24 cellular contexts compared by ENCODE assay signal in the genomic region with DNA sequence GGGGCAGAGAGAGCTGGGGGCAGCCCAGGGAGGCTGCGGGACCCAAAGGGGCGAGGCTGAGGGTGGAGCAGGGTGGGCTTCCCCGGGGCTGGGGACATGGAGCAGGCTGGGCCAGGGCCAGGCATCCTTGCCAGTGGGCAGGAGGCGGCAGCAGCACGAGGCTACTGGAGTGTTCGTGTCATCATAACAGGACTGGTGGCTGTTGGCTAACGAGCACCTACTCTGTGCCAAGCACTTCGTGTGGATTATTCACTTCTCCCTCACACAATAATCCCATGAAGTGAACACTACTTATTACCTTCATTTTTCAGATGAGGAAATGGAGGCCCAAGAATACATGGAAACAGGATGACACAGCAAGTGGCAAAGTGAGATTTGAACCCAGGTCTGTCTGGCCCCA. TPM values are rescaled to one million over a fixed set of nuclear protein-coding genes. Genes with fewer than 3 reads are reported as not detected.
DNase-seq lines count a peak whose midpoint lies in the region; ATAC-seq and TF ChIP-seq lines count a peak whose summit lies in the region.
"Had no signal": no experiment of that assay in that cellular context is flagged by ENCODE, and none has a peak within 500 bp of the region (broad histone marks: within the 10 kb centered on the region; RNA-seq: fewer than 3 reads in every experiment).

No MANE protein-coding gene starts in this region.

- H2AFZ ChIP-seq in GM23248 (no peak overlapping the region), neuronal stem cell (ENCODE audit: low read length) (no peak overlapping the region)

- H4K8ac ChIP-seq in neuronal stem cell (ENCODE audit: low read depth, low read length): no peak overlapping the region

- no peak overlapping the region for H4K91ac ChIP-seq in neuronal stem cell (ENCODE audit: low read depth, low read length, poor library complexity)

- no peaks in the 10 kb centered on the region for H3K9me3 Mint-ChIP-seq in endothelial cell (ENCODE audit: unreplicated experiment)
- H3K9me3 Mint-ChIP-seq: CD14-positive monocyte; CD4-positive, alpha-beta memory T cell; CD4-positive, CD25-positive, alpha-beta regulatory T cell; CD8-positive, alpha-beta memory T cell had no signal

- in situ Hi-C loops in G401 (cut with HindIII; ENCODE audit: low sequenced_read_pairs) (no loop called here), GM23248 (cut with MboI) (no loop called here)

- no peak overlapping the region for H3K4me3 Mint-ChIP-seq in endothelial cell (ENCODE audit: unreplicated experiment)
- H3K4me3 Mint-ChIP-seq: CD14-positive monocyte; CD4-positive, alpha-beta memory T cell; CD4-positive, CD25-positive, alpha-beta regulatory T cell; CD8-positive, alpha-beta memory T cell had no signal

- H3K9ac ChIP-seq in GM23248 (no peak overlapping the region), neuronal stem cell (ENCODE audit: low read depth, low read length, poor library complexity) (no peak overlapping the region)
- H3K9ac ChIP-seq: BLaER1 had no signal

- H2BK15ac ChIP-seq in neuronal stem cell (ENCODE audit: low read length): no peak overlapping the region

- 19 to 20% methylated on average over 7 to 8 of the region's 8 CpGs for WGBS in GM23248 (ENCODE audit: low coverage in 1 of 2, low lambda C conversion rate in 2 of 2, missing lambda C conversion rate in 2 of 2), 2 experiments
- no CpG with 5 or more reads among the region's 8 CpGs for WGBS in neuronal stem cell (ENCODE audit: extremely low coverage in 2 of 2, insufficient read length in 2 of 2, insufficient replicate concordance in 1 of 2), 2 donors

- peak overlapping the region; percentile 94 for H2AK5ac ChIP-seq in neuronal stem cell (ENCODE audit: low read depth, low read length)

- H3K14ac ChIP-seq in neuronal stem cell (ENCODE audit: low read length): no peak overlapping the region

- peak overlapping the region; percentile 18 for H3K23ac ChIP-seq in neuronal stem cell (ENCODE audit: low read depth, low read length, poor library complexity)

- H3F3A ChIP-seq in GM23248 (ENCODE audit: insufficient read depth): no peaks in the 10 kb centered on the region

- H3K4me1 ChIP-seq in GM23248 (ENCODE audit: insufficient read depth) (no peaks in the 10 kb centered on the region), neuronal stem cell (ENCODE audit: control insufficient read depth in 2 of 2, insufficient read depth in 1 of 2, low read depth in 1 of 2, low read length in 2 of 2) (no peaks in the 10 kb centered on the region)
- H3K4me1 ChIP-seq: BE2C had no signal

- no peak for ATAC-seq in HG02840 (IDR thresholded peaks at IDR 0.05; ENCODE audit: low FRiP score, unreplicated experiment)
- no peak for ATAC-seq in left lobe of liver

- peak overlapping the region; percentile 57 for H3K18ac ChIP-seq in neuronal stem cell (ENCODE audit: low read length)

- H3K27me3 Mint-ChIP-seq in endothelial cell (ENCODE audit: unreplicated experiment): peaks cover 12% of the 10 kb centered on the region

- H2BK12ac ChIP-seq in neuronal stem cell (ENCODE audit: low read length): no peak overlapping the region

- no peak overlapping the region for H3K27ac Mint-ChIP-seq in endothelial cell (ENCODE audit: unreplicated experiment)
- H3K27ac Mint-ChIP-seq: CD14-positive monocyte; CD4-positive, alpha-beta memory T cell; CD4-positive, CD25-positive, alpha-beta regulatory T cell; CD8-positive, alpha-beta memory T cell had no signal

- H3K27ac ChIP-seq in GM23248 (no peak overlapping the region), neuronal stem cell (replicated peaks; ENCODE audit: low read length) (no peak overlapping the region)
- H3K27ac ChIP-seq: BLaER1 had no signal

- no peaks in the 10 kb centered on the region for H3K79me2 ChIP-seq in GM23248 (ENCODE audit: insufficient read depth)

- no peak overlapping the region for H2BK5ac ChIP-seq in neuronal stem cell (ENCODE audit: low read length)

- H3K9me3 ChIP-seq in GM23248 (ENCODE audit: low read depth) (no peaks in the 10 kb centered on the region), neuronal stem cell (replicated peaks in 1 of 2; ENCODE audit: control insufficient read depth in 2 of 2, insufficient read depth in 1 of 2, low read depth in 1 of 2, low read length in 2 of 2) (peaks cover 0 to 2% of the 10 kb centered on the region in 2 donors)
- H3K9me3 ChIP-seq: BE2C, BLaER1 had no signal

- H3K9me2 ChIP-seq in GM23248 (ENCODE audit: insufficient read depth): no peaks in the 10 kb centered on the region

- H3K4me3 ChIP-seq in GM23248 (no peak overlapping the region), neuronal stem cell (ENCODE audit: low read length in 2 of 2) (no peak overlapping the region)
- H3K4me3 ChIP-seq: BLaER1 had no signal

- H3K36me3 Mint-ChIP-seq in endothelial cell (ENCODE audit: low read depth, unreplicated experiment): no peaks in the 10 kb centered on the region
- H3K36me3 Mint-ChIP-seq: CD14-positive monocyte; CD4-positive, alpha-beta memory T cell; CD4-positive, CD25-positive, alpha-beta regulatory T cell; CD8-positive, alpha-beta memory T cell had no signal

- H4K20me1 ChIP-seq in GM23248 (ENCODE audit: insufficient read depth): no peaks in the 10 kb centered on the region

- H3K36me3 ChIP-seq in GM23248 (ENCODE audit: low read depth) (no peaks in the 10 kb centered on the region), neuronal stem cell (replicated peaks in 1 of 2; ENCODE audit: control insufficient read depth in 2 of 2, insufficient read depth in 2 of 2, low read length in 2 of 2) (no peaks in the 10 kb centered on the region)
- H3K36me3 ChIP-seq: BE2C, BLaER1 had no signal

- DNase-seq in G401 (ENCODE audit: low spot score) (peak; percentile 79), GM23248 (peak; percentile 8), cerebellum (ENCODE audit: low spot score) (peak; percentile 73), neuronal stem cell (ENCODE audit: low spot score) (no peak), endothelial cell (ENCODE audit: low spot score) (no peak), left lobe of liver (ENCODE audit: low spot score) (no peak)
- DNase-seq: 8988T; ACHN; CD4-positive, alpha-beta memory T cell; CD4-positive, CD25-positive, alpha-beta regulatory T cell; CD8-positive, alpha-beta memory T cell; COR-L47; DMS 273 treated with DMSO at 0.1 percent for 48 hours; DMS153; DMS53; DMS79; DND-41; EL; GF-D8 had no signal

- H3K27me3 ChIP-seq in GM23248 (replicated peaks; ENCODE audit: insufficient read depth): peaks cover 22% of the 10 kb centered on the region; the same call in 1 of the 2 replicates
- peaks cover 0 to 49% (median 0%) of the 10 kb centered on the region in 3 experiments for H3K27me3 ChIP-seq in neuronal stem cell (ENCODE audit: control insufficient read depth in 3 of 3, insufficient read depth in 3 of 3, low read depth in 1 of 3, low read length in 3 of 3)
- H3K27me3 ChIP-seq: BE2C, BLaER1 had no signal

- TF ChIP-seq CTCF in endothelial cell (IDR thresholded peaks at IDR 0.05; ENCODE audit: unreplicated experiment): no peak

- no peak overlapping the region for H2BK120ac ChIP-seq in neuronal stem cell (ENCODE audit: low read depth, low read length)

- no peaks in the 10 kb centered on the region for H3K79me1 ChIP-seq in neuronal stem cell (ENCODE audit: low read depth, low read length)

- no peaks in the 10 kb centered on the region for H3K4me1 Mint-ChIP-seq in endothelial cell (ENCODE audit: unreplicated experiment)
- H3K4me1 Mint-ChIP-seq: CD14-positive monocyte; CD4-positive, alpha-beta memory T cell; CD4-positive, CD25-positive, alpha-beta regulatory T cell; CD8-positive, alpha-beta memory T cell had no signal

- no peak overlapping the region for H3K4ac ChIP-seq in neuronal stem cell (ENCODE audit: low read length)

- H3K4me2 ChIP-seq in GM23248 (ENCODE audit: unreplicated experiment): no peak overlapping the region
- no peak overlapping the region for H3K4me2 ChIP-seq in neuronal stem cell (ENCODE audit: insufficient read depth, low read length, poor library complexity, severe bottlenecking)
- H3K4me2 ChIP-seq: BLaER1 had no signal

RNA-seq across cellular contexts. Expression of gene GRM4, which starts 41.7 kb away (rescaled TPM):
- 4.9 and 6.5 TPM in 2 replicates for total RNA-seq in G401 (2014; rRNA removed; shearing (Covaris generic))
- 0.22 and 0.38 TPM in 2 replicates for total RNA-seq in GM23248 (2014; rRNA removed; shearing (Covaris generic))
- 0.10 and 0.57 TPM in 2 replicates for polyA plus RNA-seq in GM23248 (2016; fragmentation: Nextera tagmentation; extraction: Ambion mirVana)
- total RNA-seq in cerebellum (28.3 TPM), endothelial cell (ENCODE audit: unreplicated experiment) (2.6 TPM), left lobe of liver (not detected)
- polyA plus RNA-seq in neuronal stem cell (2013, experiment 1 of 2): 0.20 TPM
- polyA plus RNA-seq in neuronal stem cell (2013, experiment 2 of 2): 0.22 TPM
- total RNA-seq: CD4-positive, CD25-positive, alpha-beta regulatory T cell; CD8-positive, alpha-beta memory T cell had no signal
- polyA plus RNA-seq: AG04450; CD14-positive monocyte; CD4-positive, alpha-beta memory T cell; CD4-positive, CD25-positive, alpha-beta regulatory T cell had no signal

Comparison
In these comparisons a context has a peak if more than half of its experiments do, and no peak if none do; other contexts are left out.
1. DNase-seq: peak in G401 (single experiment), GM23248 (single experiment) and cerebellum (single experiment); none in neuronal stem cell (single experiment), endothelial cell (single experiment) and left lobe of liver (single experiment).